1 cellular context compared by ENCODE assay signal in genomic region chr13:59259416-59260000, GRCh38.
TF ChIP-seq lines count a peak whose summit lies in the region.

No MANE protein-coding gene starts in this region.

TF ChIP-seq in GM23338, 12 proteins besides CTCF, POLR2A, EP300 and RAD21 (continued from another document):
- no peak for TF ChIP-seq REST (IDR thresholded peaks at IDR 0.05; ENCODE audit: unreplicated experiment)
- no peak for TF ChIP-seq CREB1 (CRISPR knock-in tag; IDR thresholded peaks at IDR 0.05; ENCODE audit: low read depth)
- TF ChIP-seq POLR2AphosphoS5 (IDR thresholded peaks at IDR 0.05; ENCODE audit: low read depth), result no peak
- no peak for TF ChIP-seq ETS1 (IDR thresholded peaks at IDR 0.05)
- TF ChIP-seq EZH2phosphoT487 (IDR thresholded peaks at IDR 0.05; ENCODE audit: unreplicated experiment), result no peak
